ENCODE assay signal across 23 cellular contexts in genomic region chr6:145360865-145361264, GRCh38.
A peak's percentile ranks its signal among the peaks of the same experiment; 100 is the strongest.
DNase-seq lines count a peak whose midpoint lies in the region; TF ChIP-seq lines count a peak whose summit lies in the region.
"Had no signal": no experiment of that assay in that cellular context is flagged by ENCODE, and none has a peak within 500 bp of the region (broad histone marks: within the 10 kb centered on the region; RNA-seq: fewer than 3 reads in every experiment).

No MANE protein-coding gene starts in this region.

- H3K4me1 ChIP-seq in neural progenitor cell: no peaks in the 10 kb centered on the region

- H3K27ac Mint-ChIP-seq in neural progenitor cell: no peak overlapping the region
- H3K27ac Mint-ChIP-seq: CD8-positive, alpha-beta memory T cell; HFFc6; T-cell; T-helper 2 cell treated with Interferon-gamma antibody and Interleukin-4, amounts not matched to agents 5 μg/mL and 100 μg/mL, for 36 hours had no signal

- no peak overlapping the region for H3K9ac ChIP-seq in neural progenitor cell

- no peaks in the 10 kb centered on the region for H3F3A ChIP-seq in neural progenitor cell (ENCODE audit: low read depth)

- no peaks in the 10 kb centered on the region for H3K4me1 Mint-ChIP-seq in neural progenitor cell
- H3K4me1 Mint-ChIP-seq: CD8-positive, alpha-beta memory T cell; H9; T-cell had no signal

- H3K27me3 ChIP-seq in neural progenitor cell: no peaks in the 10 kb centered on the region

- H3K4me2 ChIP-seq in neural progenitor cell: no peak overlapping the region

- no peaks in the 10 kb centered on the region for H3K79me2 ChIP-seq in neural progenitor cell (ENCODE audit: low read depth)

- no peak overlapping the region for H3K4me3 Mint-ChIP-seq in neural progenitor cell
- H3K4me3 Mint-ChIP-seq: CD8-positive, alpha-beta memory T cell; H9; HFFc6; T-cell; T-helper 2 cell treated with Interferon-gamma antibody and Interleukin-4, amounts not matched to agents 5 μg/mL and 100 μg/mL, for 36 hours had no signal

- H3K36me3 ChIP-seq in neural progenitor cell: no peaks in the 10 kb centered on the region

- TF ChIP-seq CTCF in neural progenitor cell (IDR thresholded peaks at IDR 0.05): no peak

- H3K4me3 ChIP-seq in neural progenitor cell: no peak overlapping the region

- no peaks in the 10 kb centered on the region for H4K20me1 ChIP-seq in neural progenitor cell (ENCODE audit: low read depth)

- no peaks in the 10 kb centered on the region for H3K27me3 Mint-ChIP-seq in neural progenitor cell (ENCODE audit: insufficient read depth, low read depth)

- peaks cover 4% of the 10 kb centered on the region for H3K9me3 Mint-ChIP-seq in neural progenitor cell
- H3K9me3 Mint-ChIP-seq: H9; HFFc6; T-helper 2 cell treated with Interferon-gamma antibody and Interleukin-4, amounts not matched to agents 5 μg/mL and 100 μg/mL, for 36 hours had no signal

- DNase-seq in NCI-H748 (lab: John Stamatoyannopoulos, UW; ENCODE audit: unreplicated experiment): peak; percentile 59
- DNase-seq in NCI-H748 treated with DMSO at 0.1 percent for 48 hours (lab: John Stamatoyannopoulos, UW): no peak
- DNase-seq in NCI-H2171 (lab: John Stamatoyannopoulos, UW): peak; percentile 8
- peak; percentile 18 for DNase-seq in SK-MEL-5 (ENCODE audit: low read depth, low spot score)
- DNase-seq in neural progenitor cell (ENCODE audit: low spot score): no peak
- no peak for DNase-seq in HuH-7.5 (ENCODE audit: low spot score)
- no peak for DNase-seq in activated naive CD4-positive, alpha-beta T cell treated with anti-CD3 and anti-CD28 coated beads, Interleukin-2, amount 50 U/mL, for 16 hours
- DNase-seq in G401 (ENCODE audit: low spot score): no peak
- DNase-seq: AML-193; CD8-positive, alpha-beta memory T cell; DMS53; H9; HFFc6; KG1; NCI-H1105; NCI-H1694; NCI-H2081 treated with DMSO at 0.1 percent for 48 hours; NCI-H510A; PC-3; SHP77 treated with DMSO at 0.1 percent for 48 hours; T-cell had no signal

- in situ Hi-C loops in SK-MEL-5 (cut with HindIII; ENCODE audit: low pct_unique_long_range_greater_than_20kb, low sequenced_read_pairs): no loop called here
- in situ Hi-C loops in G401 (cut with HindIII; ENCODE audit: low sequenced_read_pairs): no loop called here

- no peak overlapping the region for H3K27ac ChIP-seq in neural progenitor cell
- H3K27ac ChIP-seq: C4-2B had no signal

- peak overlapping the region; percentile 14 for H2AFZ ChIP-seq in neural progenitor cell (replicated peaks)

- H3K9me3 ChIP-seq in neural progenitor cell (ENCODE audit: low read depth): peaks cover 7% of the 10 kb centered on the region

- no peaks in the 10 kb centered on the region for H3K36me3 Mint-ChIP-seq in neural progenitor cell
- H3K36me3 Mint-ChIP-seq: CD8-positive, alpha-beta memory T cell; T-cell had no signal

Comparison
In these comparisons a context has a peak if more than half of its experiments do, and no peak if none do; other contexts are left out.
1. DNase-seq: peak in NCI-H748 (single experiment), NCI-H2171 (single experiment) and SK-MEL-5 (single experiment); none in NCI-H748 treated with DMSO at 0.1 percent for 48 hours (single experiment), neural progenitor cell (single experiment), HuH-7.5 (single experiment), activated naive CD4-positive, alpha-beta T cell treated with anti-CD3 and anti-CD28 coated beads, Interleukin-2, amount 50 U/mL, for 16 hours (single experiment) and G401 (single experiment).